18 cellular contexts compared by ENCODE assay signal in the genomic region with DNA sequence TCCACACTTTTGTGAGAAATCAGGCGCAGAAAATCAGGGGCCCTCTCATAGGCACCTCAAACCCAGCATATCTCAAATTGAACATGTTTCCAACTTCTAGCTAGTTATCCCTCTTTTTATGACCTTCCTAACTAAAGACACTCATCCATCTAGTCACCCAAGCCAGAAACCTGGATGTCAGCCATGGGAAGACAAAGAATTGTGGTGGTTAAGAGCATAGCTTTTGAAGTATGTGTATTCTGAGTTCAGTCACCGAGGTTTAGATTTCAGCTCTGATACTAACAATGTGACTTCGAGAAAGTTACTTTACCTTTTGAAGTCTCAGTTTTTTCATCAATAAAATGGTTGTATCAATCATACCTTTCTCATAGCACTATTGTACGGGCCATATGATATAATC.
DNase-seq lines count a peak whose midpoint lies in the region; ATAC-seq and TF ChIP-seq lines count a peak whose summit lies in the region.
"Had no signal": no experiment of that assay in that cellular context is flagged by ENCODE, and none has a peak within 500 bp of the region (broad histone marks: within the 10 kb centered on the region; RNA-seq: fewer than 3 reads in every experiment).

No MANE protein-coding gene starts in this region.

- H3K9ac ChIP-seq in adipocyte (ENCODE audit: low read length) = no peak overlapping the region

- H3K36me3 ChIP-seq in adipocyte (ENCODE audit: control insufficient read depth, insufficient read depth, low read length, severe bottlenecking) = no peaks in the 10 kb centered on the region
- no peaks in the 10 kb centered on the region for H3K36me3 ChIP-seq in prostate gland
- H3K36me3 ChIP-seq: cardiac muscle cell, left lung, upper lobe of right lung had no signal

- intact Hi-C loops in prostate gland (cut with DNase I) = no loop called here

- no peak for TF ChIP-seq POLR2A in prostate gland (IDR thresholded peaks at IDR 0.05)

- H3K9me3 ChIP-seq in adipocyte (ENCODE audit: control insufficient read depth, low read length) (no peaks in the 10 kb centered on the region), prostate gland (no peaks in the 10 kb centered on the region)
- H3K9me3 ChIP-seq: left lung, upper lobe of right lung had no signal

- DNase-seq in DMS53 (lab: John Stamatoyannopoulos, UW) (peak; percentile 58), HT1080 (ENCODE audit: low read depth) (peak; percentile 82), adipocyte (ENCODE audit: low read depth) (peak; percentile 28), glomerular visceral epithelial cell (ENCODE audit: extremely low spot score) (peak; percentile 66), prostate gland (ENCODE audit: low spot score) (no peak), mucosa of gallbladder (ENCODE audit: low spot score) (no peak)
- DNase-seq: activated CD8-positive, alpha-beta T cell treated with anti-CD3 and anti-CD28 coated beads, Interleukin-2, amount 10 ng/mL, durations not matched to agents 7 days and 5 days; hippocampal formation; left lung; natural killer cell; NCI-H1417 treated with DMSO at 0.1 percent for 48 hours; retina; stimulated activated CD4-positive, alpha-beta T cell treated with anti-CD3 and anti-CD28 coated beads, Interleukin-4, amount 100 ng/mL, for 1 hour; upper lobe of right lung had no signal

- WGBS in prostate gland = 58% methylated on average over 4 of the region's 4 CpGs

- H3K4me1 ChIP-seq in adipocyte (ENCODE audit: control insufficient read depth, insufficient read depth, low read length) (no peaks in the 10 kb centered on the region), prostate gland (replicated peaks) (no peaks in the 10 kb centered on the region)
- H3K4me1 ChIP-seq: left lung, upper lobe of right lung had no signal

- no peak for TF ChIP-seq CTCF in prostate gland (IDR thresholded peaks at IDR 0.05)

- no peak overlapping the region for H3K4me3 ChIP-seq in adipocyte (ENCODE audit: low read length)
- no peak overlapping the region for H3K4me3 ChIP-seq in prostate gland
- H3K4me3 ChIP-seq: cardiac muscle cell, left lung, upper lobe of right lung had no signal

- ATAC-seq in HG03442 (IDR thresholded peaks at IDR 0.05; ENCODE audit: unreplicated experiment) (no peak), HG02642 (IDR thresholded peaks at IDR 0.05; ENCODE audit: poor library complexity, unreplicated experiment) (no peak)
- ATAC-seq: activated CD8-positive, alpha-beta T cell treated with anti-CD3 and anti-CD28 coated beads, Interleukin-2, amount 10 ng/mL, durations not matched to agents 7 days and 5 days; left lung; natural killer cell; upper lobe of right lung had no signal

- H3K27me3 ChIP-seq in adipocyte (replicated peaks; ENCODE audit: control insufficient read depth, insufficient read depth, low read length) (no peaks in the 10 kb centered on the region), prostate gland (replicated peaks; ENCODE audit: insufficient read depth) (no peaks in the 10 kb centered on the region)
- H3K27me3 ChIP-seq: cardiac muscle cell, left lung, upper lobe of right lung had no signal

- no peak overlapping the region for H3K27ac ChIP-seq in prostate gland
- H3K27ac ChIP-seq: C4-2B, cardiac muscle cell, left lung, upper lobe of right lung had no signal

Comparison
In these comparisons a context has a peak if more than half of its experiments do, and no peak if none do; other contexts are left out.
1. DNase-seq: peak in DMS53 (single experiment), HT1080 (single experiment), adipocyte (single experiment) and glomerular visceral epithelial cell (single experiment); none in prostate gland (single experiment) and mucosa of gallbladder (single experiment).